Comparison of ENCODE assay signal across 26 cellular contexts in the genomic region with DNA sequence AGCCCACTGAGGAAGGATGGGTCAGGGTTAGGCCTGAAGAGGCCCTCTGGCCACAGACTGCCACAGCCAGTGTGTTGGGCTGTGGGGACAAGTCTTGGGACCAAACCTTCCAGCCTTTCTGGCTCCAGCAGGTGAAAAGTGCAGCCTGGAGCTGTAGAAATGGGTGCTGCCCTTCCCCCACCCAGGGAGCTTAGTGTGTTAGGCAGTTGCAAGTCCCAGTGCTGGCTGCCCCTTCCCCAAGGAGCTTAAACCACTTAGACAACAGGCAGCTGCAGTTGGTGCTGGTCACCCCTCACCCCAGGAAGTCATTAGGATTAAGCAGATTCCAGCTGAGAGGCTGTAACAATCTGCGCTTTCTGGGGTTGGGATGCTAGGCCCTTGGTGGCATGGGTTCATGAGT.
"Had no signal": no experiment of that assay in that cellular context is flagged by ENCODE, and none has a peak within 500 bp of the region (broad histone marks: within the 10 kb centered on the region; RNA-seq: fewer than 3 reads in every experiment).

No MANE protein-coding gene starts in this region.

- H3K27me3 Mint-ChIP-seq: activated naive CD8-positive, alpha-beta T cell treated with anti-CD3 and anti-CD28 coated beads, Interleukin-2, amount 50 U/mL, for 24 hours; stimulated activated naive CD8-positive, alpha-beta T cell treated with anti-CD3 and anti-CD28 coated beads, Interleukin-15, Interleukin-2, amounts not matched to agents 100 ng/mL and 50 ng/mL, for 24 hours had no signal

- H3K4me1 ChIP-seq: gastroesophageal sphincter, lower lobe of right lung, prostate gland, right atrium auricular region, thyroid gland, upper lobe of right lung had no signal

- ATAC-seq: activated CD8-positive, alpha-beta T cell treated with anti-CD3 and anti-CD28 coated beads, Interleukin-2, amount 10 ng/mL, durations not matched to agents 7 days and 5 days; activated naive CD8-positive, alpha-beta T cell treated with anti-CD3 and anti-CD28 coated beads, Interleukin-2, amount 50 U/mL, for 24 hours; gastroesophageal sphincter; left colon; lower lobe of right lung; naive thymus-derived CD8-positive, alpha-beta T cell; upper lobe of right lung had no signal

- H3K36me3 Mint-ChIP-seq: naive thymus-derived CD8-positive, alpha-beta T cell had no signal

- H3K4me3 Mint-ChIP-seq: activated CD8-positive, alpha-beta T cell treated with anti-CD3 and anti-CD28 coated beads, Interleukin-2, amount 10 ng/mL, durations not matched to agents 7 days and 5 days; activated naive CD8-positive, alpha-beta T cell treated with anti-CD3 and anti-CD28 coated beads, Interleukin-2, amount 50 U/mL, for 24 hours; activated T-helper 1 cell treated with anti-CD3 and anti-CD28 coated beads, Interleukin-12 subunit alpha, Interleukin-12 subunit beta, Interleukin-2, Interleukin-4 antibody, amounts not matched to agents 30 ng/mL and 10 ng/mL and 1 ng/mL, durations not matched to agents 14 hours and 24 hours and 36 hours; naive thymus-derived CD8-positive, alpha-beta T cell; stimulated activated naive CD8-positive, alpha-beta T cell treated with anti-CD3 and anti-CD28 coated beads, Interleukin-15, Interleukin-2, amounts not matched to agents 100 ng/mL and 50 ng/mL, for 24 hours; T-helper 2 cell treated with Interferon-gamma antibody and Interleukin-4, amounts not matched to agents 5 μg/mL and 100 μg/mL, for 36 hours had no signal

- H3K27ac Mint-ChIP-seq: activated CD8-positive, alpha-beta T cell treated with anti-CD3 and anti-CD28 coated beads, Interleukin-2, amount 10 ng/mL, durations not matched to agents 7 days and 5 days; activated naive CD8-positive, alpha-beta T cell treated with anti-CD3 and anti-CD28 coated beads, Interleukin-2, amount 50 U/mL, for 24 hours; activated T-helper 1 cell treated with anti-CD3 and anti-CD28 coated beads, Interleukin-12 subunit alpha, Interleukin-12 subunit beta, Interleukin-2, Interleukin-4 antibody, amounts not matched to agents 30 ng/mL and 10 ng/mL and 1 ng/mL, durations not matched to agents 14 hours and 24 hours and 36 hours; naive thymus-derived CD8-positive, alpha-beta T cell; stimulated activated naive CD8-positive, alpha-beta T cell treated with anti-CD3 and anti-CD28 coated beads, Interleukin-15, Interleukin-2, amounts not matched to agents 100 ng/mL and 50 ng/mL, for 24 hours; T-helper 2 cell treated with Interferon-gamma antibody and Interleukin-4, amounts not matched to agents 5 μg/mL and 100 μg/mL, for 36 hours had no signal

- H3K36me3 ChIP-seq: gastroesophageal sphincter, lower lobe of right lung, prostate gland, right atrium auricular region, thyroid gland, upper lobe of right lung had no signal

- H3K4me3 ChIP-seq: coronary artery, gastroesophageal sphincter, lower lobe of right lung, prostate gland, right atrium auricular region, thyroid gland, upper lobe of right lung had no signal

- DNase-seq: activated CD4-positive, alpha-beta T cell treated with anti-CD3 and anti-CD28 coated beads for 1 hour; activated CD4-positive, alpha-beta T cell treated with anti-CD3 and anti-CD28 coated beads, Interleukin-2, amount 50 U/mL, for 1 hour; activated CD8-positive, alpha-beta T cell treated with anti-CD3 and anti-CD28 coated beads, Interleukin-2, amount 10 ng/mL, durations not matched to agents 7 days and 5 days; activated gamma-delta T cell; activated naive CD4-positive, alpha-beta T cell treated with anti-CD3 and anti-CD28 coated beads, Interleukin-2, amount 50 U/mL, for 16 hours; activated naive CD8-positive, alpha-beta T cell treated with anti-CD3 and anti-CD28 coated beads, Interleukin-2, amount 50 U/mL, for 24 hours; cerebellar nuclear complex; head of caudate nucleus; hypothalamus; islet precursor cell; left colon; lower lobe of right lung; naive thymus-derived CD8-positive, alpha-beta T cell; stimulated activated CD4-positive, alpha-beta T cell treated with anti-CD3 and anti-CD28 coated beads, Interleukin-12 subunit alpha, Interleukin-12 subunit beta, amount 100 ng/mL, for 4 hours; substantia nigra; thyroid gland; upper lobe of right lung had no signal

- H3K27me3 ChIP-seq: gastroesophageal sphincter, right atrium auricular region, thyroid gland, upper lobe of right lung had no signal

- H3K4me1 Mint-ChIP-seq: activated naive CD8-positive, alpha-beta T cell treated with anti-CD3 and anti-CD28 coated beads, Interleukin-2, amount 50 U/mL, for 24 hours; naive thymus-derived CD8-positive, alpha-beta T cell had no signal

- H3K9me3 ChIP-seq: prostate gland, thyroid gland, upper lobe of right lung had no signal

- H3K27ac ChIP-seq: coronary artery, epithelial cell of prostate, gastroesophageal sphincter, lower lobe of right lung, prostate gland, right atrium auricular region, thyroid gland, upper lobe of right lung, VCaP had no signal
